Comparison of ENCODE assay signal across 12 cellular contexts in genomic region chr7:1950623-1951523, GRCh38.
DNase-seq lines count a peak whose midpoint lies in the region; ATAC-seq, FAIRE-seq and TF ChIP-seq lines count a peak whose summit lies in the region.
"Had no signal": no experiment of that assay in that cellular context is flagged by ENCODE, and none has a peak within 500 bp of the region (broad histone marks: within the 10 kb centered on the region; RNA-seq: fewer than 3 reads in every experiment).

No MANE protein-coding gene starts in this region.

- TF ChIP-seq CTCF in right lobe of liver (IDR thresholded peaks at IDR 0.05) = no peak
- no peak for TF ChIP-seq CTCF in HepG2 (CRISPR knock-in tag; IDR thresholded peaks at IDR 0.05)
- no peak for TF ChIP-seq CTCF in fibroblast of mammary gland (conservative IDR thresholded peaks at IDR 0.05; ENCODE audit: control insufficient read depth, insufficient read depth, low read depth, low read length)
- TF ChIP-seq CTCF in suprapubic skin (IDR thresholded peaks at IDR 0.05) = no peak

- no TSS peak for BruUV-seq in HepG2 (replicated peaks; lab: Mats Ljungman, UMichigan)

- no peaks in the 10 kb centered on the region for H3K79me2 ChIP-seq in HepG2 (ENCODE audit: insufficient read depth, low read length)

- POLR2A ChIA-PET in HepG2 (lab: Yijun Ruan, JAX) = no interaction called here

- CTCF ChIA-PET in HepG2 (lab: Yijun Ruan, JAX; ENCODE audit: low intra/inter-chr PET ratio, low total read pairs) = no interaction called here

- H3K9me3 ChIP-seq in right lobe of liver = no peaks in the 10 kb centered on the region
- H3K9me3 ChIP-seq in HepG2 (ENCODE audit: low read length) = no peaks in the 10 kb centered on the region
- H3K9me3 ChIP-seq in aorta (ENCODE audit: control insufficient read depth, low read length) = no peaks in the 10 kb centered on the region
- no peaks in the 10 kb centered on the region for H3K9me3 ChIP-seq in suprapubic skin
- H3K9me3 ChIP-seq: vagina had no signal

- H3K36me3 ChIP-seq in right lobe of liver = no peaks in the 10 kb centered on the region
- H3K36me3 ChIP-seq in HepG2 (replicated peaks in 1 of 2; ENCODE audit: control insufficient read depth in 1 of 2, insufficient read depth in 2 of 2, low read length in 2 of 2) = peaks cover 1 to 12% of the 10 kb centered on the region in 2 experiments; a peak in 2 of 5 replicates
- no peaks in the 10 kb centered on the region for H3K36me3 ChIP-seq in aorta (ENCODE audit: control insufficient read depth in 1 of 2, insufficient read depth in 2 of 2, low read length in 1 of 2)
- no peaks in the 10 kb centered on the region for H3K36me3 ChIP-seq in suprapubic skin
- H3K36me3 ChIP-seq: vagina had no signal

- DNase-seq in right lobe of liver (peak in 2 of 3 donors; percentile 35 to 54), HepG2 (ENCODE audit: low spot score) (no peak), RPMI7951 (ENCODE audit: low read depth) (peak; percentile 78), fibroblast of mammary gland (ENCODE audit: low read depth) (peak; percentile 14), aorta (peak; percentile 63 to 69), suprapubic skin (ENCODE audit: low spot score in 2 of 2) (no peak), NOMO-1 treated with dmso at 0.1 percent for 144 hours (lab: John Stamatoyannopoulos, UW; ENCODE audit: unreplicated experiment) (no peak)
- DNase-seq: NCI-H446 treated with DMSO at 0.1 percent for 48 hours had no signal

- intact Hi-C loops in right lobe of liver (cut with DNase I) (no loop called here), HepG2 (cut with micrococcal nuclease; ENCODE audit: unreplicated experiment) (no loop called here), aorta (cut with DNase I) (no loop called here)

- in situ Hi-C loops in HepG2 (cut with HindIII; ENCODE audit: extremely low pct_ligation_motif_present, low pct_unique_long_range_greater_than_20kb) = no loop called here

- ATAC-seq in right lobe of liver (peak; percentile 11 to 59 (median 41)), HepG2 (no peak), aorta (ENCODE audit: low FRiP score) (no peak), HG03460 (IDR thresholded peaks at IDR 0.05; ENCODE audit: unreplicated experiment) (no peak)
- ATAC-seq: HCT116 had no signal

- TF ChIP-seq EP300 in HepG2 (IDR thresholded peaks at IDR 0.05; ENCODE audit: low read depth in 2 of 2, low read length in 2 of 2) (no peak), HepG2 (CRISPR knock-in tag; IDR thresholded peaks at IDR 0.05; ENCODE audit: borderline replicate concordance) (no peak), suprapubic skin (IDR thresholded peaks at IDR 0.05) (no peak)

- no peaks in the 10 kb centered on the region for H3K4me1 ChIP-seq in right lobe of liver
- no peaks in the 10 kb centered on the region for H3K4me1 ChIP-seq in HepG2 (ENCODE audit: insufficient read depth, low read length)
- H3K4me1 ChIP-seq in aorta (ENCODE audit: control insufficient read depth in 1 of 2, insufficient read depth in 2 of 2, low read length in 2 of 2) = no peaks in the 10 kb centered on the region
- H3K4me1 ChIP-seq in suprapubic skin = peaks cover 22% of the 10 kb centered on the region

- no peaks in the 10 kb centered on the region for H4K20me1 ChIP-seq in HepG2 (ENCODE audit: insufficient read depth, low read length)

- no peak overlapping the region for H3K4me3 ChIP-seq in right lobe of liver
- no peak overlapping the region for H3K4me3 ChIP-seq in HepG2 (replicated peaks in 1 of 3; ENCODE audit: insufficient read depth in 1 of 3, low read depth in 2 of 3, low read length in 3 of 3)
- H3K4me3 ChIP-seq in fibroblast of mammary gland (ENCODE audit: control insufficient read depth, low read depth, low read length) = no peak overlapping the region
- no peak overlapping the region for H3K4me3 ChIP-seq in aorta (ENCODE audit: low read length in 2 of 2)
- no peak overlapping the region for H3K4me3 ChIP-seq in suprapubic skin
- H3K4me3 ChIP-seq: skin epidermis, vagina had no signal

- no peak overlapping the region for H3K4me2 ChIP-seq in HepG2 (ENCODE audit: low read depth, low read length)

- no peak overlapping the region for H2AFZ ChIP-seq in HepG2 (ENCODE audit: low read length)

- FAIRE-seq in HepG2 (lab: Jason Lieb, UNC) = no peak

- no peak for TF ChIP-seq RAD21 in HepG2 (CRISPR knock-in tag; IDR thresholded peaks at IDR 0.05)

- H3K27ac ChIP-seq in right lobe of liver (no peak overlapping the region), HepG2 (ENCODE audit: extremely low read length, insufficient read depth, low read length) (no peak overlapping the region), aorta (ENCODE audit: low read depth in 1 of 2, low read length in 2 of 2) (no peak overlapping the region), suprapubic skin (no peak overlapping the region)
- H3K27ac ChIP-seq: vagina had no signal

- H3K27me3 ChIP-seq in right lobe of liver = no peaks in the 10 kb centered on the region
- H3K27me3 ChIP-seq in HepG2 (ENCODE audit: control insufficient read depth in 1 of 2, insufficient read depth in 2 of 2, low read length in 2 of 2) = no peaks in the 10 kb centered on the region
- H3K27me3 ChIP-seq in aorta (ENCODE audit: control insufficient read depth in 1 of 2, insufficient read depth in 2 of 2, low read length in 1 of 2) = no peaks in the 10 kb centered on the region
- H3K27me3 ChIP-seq in suprapubic skin = no peaks in the 10 kb centered on the region
- H3K27me3 ChIP-seq: vagina had no signal

- 80% methylated on average over 2 of the region's 28 CpGs for WGBS in right lobe of liver (ENCODE audit: insufficient coverage, low coverage, low lambda C conversion rate, missing lambda C conversion rate)
- WGBS in HepG2 (ENCODE audit: low lambda C conversion rate) = 91% methylated on average over 13 of the region's 28 CpGs
- WGBS in aorta, 2 donors = 84 to 87% methylated on average over 27 to 28 of the region's 28 CpGs
- WGBS in suprapubic skin = 76% methylated on average over 10 of the region's 28 CpGs

- H3K9ac ChIP-seq in HepG2 (ENCODE audit: insufficient read depth, low read depth, low read length) = no peak overlapping the region

- no peak for TF ChIP-seq POLR2A in right lobe of liver (IDR thresholded peaks at IDR 0.05)
- TF ChIP-seq POLR2A in HepG2 (IDR thresholded peaks at IDR 0.05; ENCODE audit: insufficient read depth in 1 of 2, low read depth in 2 of 2, low read length in 2 of 2) = no peak
- TF ChIP-seq POLR2A in suprapubic skin (IDR thresholded peaks at IDR 0.05) = no peak

TF ChIP-seq in HepG2, 621 proteins besides CTCF, POLR2A, EP300 and RAD21 (continues in another document):
- TF ChIP-seq KLF13 (CRISPR knock-in tag; IDR thresholded peaks at IDR 0.05) (no peak), NR2F1 (CRISPR knock-in tag; IDR thresholded peaks at IDR 0.05) (no peak), ZNF773 (CRISPR knock-in tag; IDR thresholded peaks at IDR 0.05; ENCODE audit: borderline replicate concordance) (no peak), ZBTB25 (CRISPR knock-in tag; IDR thresholded peaks at IDR 0.05) (no peak), HNF4A (CRISPR knock-in tag; IDR thresholded peaks at IDR 0.05) (no peak), ZFY (CRISPR knock-in tag; IDR thresholded peaks at IDR 0.05) (no peak), ZNF180 (CRISPR knock-in tag; IDR thresholded peaks at IDR 0.05; ENCODE audit: borderline replicate concordance, low read depth) (no peak), THYN1 (CRISPR knock-in tag; IDR thresholded peaks at IDR 0.05; ENCODE audit: borderline replicate concordance, low read depth) (no peak), ZNF337 (CRISPR knock-in tag; IDR thresholded peaks at IDR 0.05; ENCODE audit: borderline replicate concordance, low read depth) (no peak), MIER3 (CRISPR knock-in tag; IDR thresholded peaks at IDR 0.05; ENCODE audit: borderline replicate concordance) (no peak), TRAFD1 (CRISPR knock-in tag; IDR thresholded peaks at IDR 0.05; ENCODE audit: borderline replicate concordance) (no peak), MTF1 (CRISPR knock-in tag; IDR thresholded peaks at IDR 0.05) (no peak)
- TF ChIP-seq, protein P1, sequence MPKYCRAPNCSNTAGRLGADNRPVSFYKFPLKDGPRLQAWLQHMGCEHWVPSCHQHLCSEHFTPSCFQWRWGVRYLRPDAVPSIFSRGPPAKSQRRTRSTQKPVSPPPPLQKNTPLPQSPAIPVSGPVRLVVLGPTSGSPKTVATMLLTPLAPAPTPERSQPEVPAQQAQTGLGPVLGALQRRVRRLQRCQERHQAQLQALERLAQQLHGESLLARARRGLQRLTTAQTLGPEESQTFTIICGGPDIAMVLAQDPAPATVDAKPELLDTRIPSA (CRISPR knock-in tag; IDR thresholded peaks at IDR 0.05; ENCODE audit: borderline replicate concordance) = no peak
- TF ChIP-seq, protein P2, sequence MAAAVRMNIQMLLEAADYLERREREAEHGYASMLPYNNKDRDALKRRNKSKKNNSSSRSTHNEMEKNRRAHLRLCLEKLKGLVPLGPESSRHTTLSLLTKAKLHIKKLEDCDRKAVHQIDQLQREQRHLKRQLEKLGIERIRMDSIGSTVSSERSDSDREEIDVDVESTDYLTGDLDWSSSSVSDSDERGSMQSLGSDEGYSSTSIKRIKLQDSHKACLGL (CRISPR knock-in tag; IDR thresholded peaks at IDR 0.05) = no peak

Comparison
In these comparisons a context has a peak if more than half of its experiments do, and no peak if none do; other contexts are left out.
1. ATAC-seq: peak in right lobe of liver (4 of 4); none in HepG2 (single experiment), aorta (single experiment) and HG03460 (single experiment).
2. DNase-seq: peak in right lobe of liver (2 of 3), RPMI7951 (single experiment), fibroblast of mammary gland (single experiment) and aorta (2 of 2); none in HepG2 (single experiment), suprapubic skin (0 of 2) and NOMO-1 treated with dmso at 0.1 percent for 144 hours (single experiment).